16 cellular contexts compared by ENCODE assay signal in genomic region chr10:5285186-5285585, GRCh38.
DNase-seq lines count a peak whose midpoint lies in the region; ATAC-seq, FAIRE-seq and TF ChIP-seq lines count a peak whose summit lies in the region.
"Had no signal": no experiment of that assay in that cellular context is flagged by ENCODE, and none has a peak within 500 bp of the region (broad histone marks: within the 10 kb centered on the region; RNA-seq: fewer than 3 reads in every experiment).

No MANE protein-coding gene starts in this region.

- H3K36me3 ChIP-seq in breast epithelium, result no peaks in the 10 kb centered on the region
- peaks cover 11% of the 10 kb centered on the region; the same call in 1 of the 2 replicates for H3K36me3 ChIP-seq in SJSA1
- H3K36me3 ChIP-seq in endothelial cell of umbilical vein (ENCODE audit: control insufficient read depth in 2 of 2, extremely low read depth in 1 of 2, insufficient read depth in 2 of 2, low read length in 2 of 2), result no peaks in the 10 kb centered on the region
- H3K36me3 ChIP-seq in neuronal stem cell (replicated peaks in 1 of 2; ENCODE audit: control insufficient read depth in 2 of 2, insufficient read depth in 2 of 2, low read length in 2 of 2), result no peaks in the 10 kb centered on the region
- no peaks in the 10 kb centered on the region for H3K36me3 ChIP-seq in tibial nerve

- DNase-seq in MCF 10A (ENCODE audit: unreplicated experiment), result no peak
- DNase-seq in breast epithelium (ENCODE audit: low spot score in 2 of 2), result no peak
- no peak for DNase-seq in SJSA1 (ENCODE audit: low read depth in 1 of 2, low spot score in 2 of 2)
- DNase-seq in endothelial cell of umbilical vein (ENCODE audit: low read depth, low spot score), result peak; percentile 82
- DNase-seq in stimulated activated effector memory CD8-positive, alpha-beta T cell treated with anti-CD3 and anti-CD28 coated beads, Interleukin-12 subunit alpha, Interleukin-12 subunit beta, amount 100 ng/mL, for 72 hours (ENCODE audit: low spot score in 2 of 2), result no peak
- DNase-seq in neuronal stem cell (ENCODE audit: low spot score), result no peak
- DNase-seq in tibial nerve (ENCODE audit: low spot score in 2 of 2), result no peak
- DNase-seq: CD8-positive, alpha-beta T cell; H7; NCI-H1417; NCI-H1930; NCI-H2171; NCI-H774 had no signal

- H2AK5ac ChIP-seq in neuronal stem cell (ENCODE audit: low read depth, low read length), result no peak overlapping the region

- CTCF ChIA-PET in MCF 10A (lab: Yijun Ruan, JAX), result interaction anchor here (0.6 to 4.5 kb wide), 5 partner anchors 47 to 472 kb away, joined by 3 to 53 read pairs (median 4); no protein-coding TSS in a partner anchor
- CTCF ChIA-PET in endothelial cell of umbilical vein (lab: Charles Lee), result interaction anchor here (0.8 to 1.8 kb wide), 5 partner anchors 9 to 470 kb away, joined by 3 to 21 read pairs (median 6); no protein-coding TSS in a partner anchor

- H3K9me3 Mint-ChIP-seq in MCF 10A (ENCODE audit: unreplicated experiment), result no peaks in the 10 kb centered on the region
- no peaks in the 10 kb centered on the region for H3K9me3 Mint-ChIP-seq in stimulated activated effector memory CD8-positive, alpha-beta T cell treated with anti-CD3 and anti-CD28 coated beads, Interleukin-12 subunit alpha, Interleukin-12 subunit beta, amount 100 ng/mL, for 72 hours
- H3K9me3 Mint-ChIP-seq: CD8-positive, alpha-beta T cell had no signal

- no peak overlapping the region for H3K14ac ChIP-seq in neuronal stem cell (ENCODE audit: low read length)

- H3K27ac ChIP-seq in breast epithelium (no peak overlapping the region), SJSA1 (peak overlapping the region; percentile 74), endothelial cell of umbilical vein (ENCODE audit: insufficient read depth, low read depth, low read length) (peak overlapping the region; percentile 71), neuronal stem cell (replicated peaks; ENCODE audit: low read length) (no peak overlapping the region), tibial nerve (no peak overlapping the region)

- no peak for TF ChIP-seq EP300 in tibial nerve (IDR thresholded peaks at IDR 0.05)

- H3K4ac ChIP-seq in neuronal stem cell (ENCODE audit: low read length), result no peak overlapping the region

- H3K4me3 Mint-ChIP-seq in MCF 10A (ENCODE audit: unreplicated experiment), result no peak overlapping the region
- H3K4me3 Mint-ChIP-seq in stimulated activated effector memory CD8-positive, alpha-beta T cell treated with anti-CD3 and anti-CD28 coated beads, Interleukin-12 subunit alpha, Interleukin-12 subunit beta, amount 100 ng/mL, for 72 hours, result no peak overlapping the region
- H3K4me3 Mint-ChIP-seq: CD8-positive, alpha-beta T cell had no signal

- no CpG with 5 or more reads among the region's 9 CpGs for WGBS in neuronal stem cell (ENCODE audit: extremely low coverage in 2 of 2, insufficient read length in 2 of 2, insufficient replicate concordance in 1 of 2), 2 donors
- WGBS in tibial nerve, 2 donors, result 33 to 50% methylated on average over 9 of the region's 9 CpGs

- H3K27me3 Mint-ChIP-seq in MCF 10A (ENCODE audit: insufficient read depth, unreplicated experiment), result no peaks in the 10 kb centered on the region

- H3K18ac ChIP-seq in neuronal stem cell (ENCODE audit: low read length), result no peak overlapping the region

- H3K9ac ChIP-seq in endothelial cell of umbilical vein (replicated peaks; ENCODE audit: extremely low read depth, insufficient read depth, low read length) (peak overlapping the region; percentile 32), neuronal stem cell (ENCODE audit: low read depth, low read length, poor library complexity) (no peak overlapping the region)

- intact Hi-C loops in MCF 10A (cut with micrococcal nuclease) (no loop called here), breast epithelium (cut with DNase I; ENCODE audit: low total_unique reads) (no loop called here), endothelial cell of umbilical vein (cut with micrococcal nuclease) (no loop called here)

- no peak for ATAC-seq in stimulated activated effector memory CD8-positive, alpha-beta T cell treated with anti-CD3 and anti-CD28 coated beads, Interleukin-12 subunit alpha, Interleukin-12 subunit beta, amount 100 ng/mL, for 72 hours
- no peak for ATAC-seq in GM18517 (IDR thresholded peaks at IDR 0.05; ENCODE audit: unreplicated experiment)
- ATAC-seq: HepG2, Right ventricle myocardium inferior had no signal

- H3K4me1 Mint-ChIP-seq in MCF 10A (ENCODE audit: insufficient read depth, unreplicated experiment), result peaks cover 21% of the 10 kb centered on the region
- peaks cover 26% of the 10 kb centered on the region for H3K4me1 Mint-ChIP-seq in stimulated activated effector memory CD8-positive, alpha-beta T cell treated with anti-CD3 and anti-CD28 coated beads, Interleukin-12 subunit alpha, Interleukin-12 subunit beta, amount 100 ng/mL, for 72 hours

- H3K27me3 ChIP-seq in breast epithelium (no peaks in the 10 kb centered on the region), SJSA1 (replicated peaks) (no peaks in the 10 kb centered on the region), endothelial cell of umbilical vein (ENCODE audit: control insufficient read depth in 2 of 2, insufficient read depth in 2 of 2, low read length in 2 of 2) (no peaks in the 10 kb centered on the region), neuronal stem cell (ENCODE audit: control insufficient read depth in 3 of 3, insufficient read depth in 3 of 3, low read depth in 1 of 3, low read length in 3 of 3) (no peaks in the 10 kb centered on the region), tibial nerve (no peaks in the 10 kb centered on the region)

- TF ChIP-seq POLR2A in breast epithelium (IDR thresholded peaks at IDR 0.05) (no peak), endothelial cell of umbilical vein (IDR thresholded peaks at IDR 0.05; ENCODE audit: low read depth, low read length) (no peak), tibial nerve (IDR thresholded peaks at IDR 0.05) (no peak)

- H3K4me2 ChIP-seq in endothelial cell of umbilical vein (ENCODE audit: insufficient read depth, low read length) (no peak overlapping the region), neuronal stem cell (ENCODE audit: insufficient read depth, low read length, poor library complexity, severe bottlenecking) (no peak overlapping the region)

- no peak overlapping the region for H4K91ac ChIP-seq in neuronal stem cell (ENCODE audit: low read depth, low read length, poor library complexity)

- TF ChIP-seq CTCF in MCF 10A (IDR thresholded peaks at IDR 0.05; ENCODE audit: unreplicated experiment) (no peak), breast epithelium (IDR thresholded peaks at IDR 0.05) (no peak), endothelial cell of umbilical vein (IDR thresholded peaks at IDR 0.05; ENCODE audit: extremely low read depth in 1 of 2, insufficient read depth in 1 of 2, low read depth in 1 of 2, low read length in 2 of 2) (no peak), tibial nerve (IDR thresholded peaks at IDR 0.05) (no peak)

- H3K4me3 ChIP-seq in breast epithelium (no peak overlapping the region), SJSA1 (no peak overlapping the region), endothelial cell of umbilical vein (replicated peaks in 1 of 3; ENCODE audit: insufficient read depth in 1 of 3, low read depth in 1 of 3, low read length in 3 of 3) (no peak overlapping the region), neuronal stem cell (ENCODE audit: low read length in 2 of 2) (no peak overlapping the region), tibial nerve (no peak overlapping the region)

- H2BK12ac ChIP-seq in neuronal stem cell (ENCODE audit: low read length), result no peak overlapping the region

- H2BK5ac ChIP-seq in neuronal stem cell (ENCODE audit: low read length), result no peak overlapping the region

- H3K9me3 ChIP-seq in breast epithelium (no peaks in the 10 kb centered on the region), SJSA1 (replicated peaks) (no peaks in the 10 kb centered on the region), endothelial cell of umbilical vein (replicated peaks; ENCODE audit: control insufficient read depth, insufficient read depth, low read length) (no peaks in the 10 kb centered on the region), neuronal stem cell (replicated peaks in 1 of 2; ENCODE audit: control insufficient read depth in 2 of 2, insufficient read depth in 1 of 2, low read depth in 1 of 2, low read length in 2 of 2) (no peaks in the 10 kb centered on the region), tibial nerve (no peaks in the 10 kb centered on the region)

- H3K27ac Mint-ChIP-seq in MCF 10A (ENCODE audit: low read depth, unreplicated experiment), result peak overlapping the region; percentile 75
- H3K27ac Mint-ChIP-seq in stimulated activated effector memory CD8-positive, alpha-beta T cell treated with anti-CD3 and anti-CD28 coated beads, Interleukin-12 subunit alpha, Interleukin-12 subunit beta, amount 100 ng/mL, for 72 hours, result peak overlapping the region; percentile 92
- H3K27ac Mint-ChIP-seq: CD8-positive, alpha-beta T cell had no signal

- POLR2A ChIA-PET in MCF 10A (lab: Yijun Ruan, JAX) (interaction anchor here (1.0 kb wide), 1 partner anchor 150 kb away, joined by 3 read pairs; no protein-coding TSS in a partner anchor), endothelial cell of umbilical vein (lab: Charles Lee) (no interaction called here)

- no peaks in the 10 kb centered on the region for H4K20me1 ChIP-seq in endothelial cell of umbilical vein (replicated peaks; ENCODE audit: control insufficient read depth, extremely low read depth, insufficient read depth, low read length)

- no peak overlapping the region for H4K8ac ChIP-seq in neuronal stem cell (ENCODE audit: low read depth, low read length)

- H2BK15ac ChIP-seq in neuronal stem cell (ENCODE audit: low read length), result no peak overlapping the region

- no peaks in the 10 kb centered on the region for H3K79me2 ChIP-seq in endothelial cell of umbilical vein (ENCODE audit: control insufficient read depth, insufficient read depth, low read length)

- FAIRE-seq in endothelial cell of umbilical vein (lab: Jason Lieb, UNC), result no peak
- FAIRE-seq: HepG2 had no signal

- no peaks in the 10 kb centered on the region for H3K9me1 ChIP-seq in endothelial cell of umbilical vein (replicated peaks; ENCODE audit: control insufficient read depth, extremely low read depth, insufficient read depth, low read length)

- dilution Hi-C loops in endothelial cell of umbilical vein (cut with MboI; ENCODE audit: extremely low pct_ligation_motif_present, low sequenced_read_pairs), result no loop called here

- H3K79me1 ChIP-seq in neuronal stem cell (ENCODE audit: low read depth, low read length), result no peaks in the 10 kb centered on the region

- no peak overlapping the region for H3K23ac ChIP-seq in neuronal stem cell (ENCODE audit: low read depth, low read length, poor library complexity)

- no peak overlapping the region for H2BK120ac ChIP-seq in neuronal stem cell (ENCODE audit: low read depth, low read length)

- H3K4me1 ChIP-seq in breast epithelium (no peaks in the 10 kb centered on the region), SJSA1 (replicated peaks) (peaks cover 18% of the 10 kb centered on the region), endothelial cell of umbilical vein (ENCODE audit: control insufficient read depth, extremely low read depth, insufficient read depth, low read length) (peaks cover 14% of the 10 kb centered on the region), neuronal stem cell (ENCODE audit: control insufficient read depth in 2 of 2, insufficient read depth in 1 of 2, low read depth in 1 of 2, low read length in 2 of 2) (no peaks in the 10 kb centered on the region), tibial nerve (peaks cover 0 to 8% (median 0%) of the 10 kb centered on the region in 4 donors)

- H2AFZ ChIP-seq in endothelial cell of umbilical vein (ENCODE audit: low read depth, low read length) (peak overlapping the region; percentile 74), neuronal stem cell (ENCODE audit: low read length) (no peak overlapping the region)

- BruUV-seq in MCF 10A (replicated peaks; lab: Mats Ljungman, UMichigan), result no TSS peak
- no TSS peak for BruUV-seq in endothelial cell of umbilical vein (replicated peaks; lab: Mats Ljungman, UMichigan)

- H3K36me3 Mint-ChIP-seq in MCF 10A (ENCODE audit: insufficient read depth, unreplicated experiment), result no peaks in the 10 kb centered on the region
- peaks cover 5% of the 10 kb centered on the region for H3K36me3 Mint-ChIP-seq in stimulated activated effector memory CD8-positive, alpha-beta T cell treated with anti-CD3 and anti-CD28 coated beads, Interleukin-12 subunit alpha, Interleukin-12 subunit beta, amount 100 ng/mL, for 72 hours
- H3K36me3 Mint-ChIP-seq: CD8-positive, alpha-beta T cell had no signal

Comparison
In these comparisons a context has a peak if more than half of its experiments do, and no peak if none do; other contexts are left out.
1. H3K27ac ChIP-seq: peak in SJSA1 (single experiment) and endothelial cell of umbilical vein (single experiment); none in breast epithelium (0 of 2), neuronal stem cell (single experiment) and tibial nerve (0 of 4).